In the genomic region with DNA sequence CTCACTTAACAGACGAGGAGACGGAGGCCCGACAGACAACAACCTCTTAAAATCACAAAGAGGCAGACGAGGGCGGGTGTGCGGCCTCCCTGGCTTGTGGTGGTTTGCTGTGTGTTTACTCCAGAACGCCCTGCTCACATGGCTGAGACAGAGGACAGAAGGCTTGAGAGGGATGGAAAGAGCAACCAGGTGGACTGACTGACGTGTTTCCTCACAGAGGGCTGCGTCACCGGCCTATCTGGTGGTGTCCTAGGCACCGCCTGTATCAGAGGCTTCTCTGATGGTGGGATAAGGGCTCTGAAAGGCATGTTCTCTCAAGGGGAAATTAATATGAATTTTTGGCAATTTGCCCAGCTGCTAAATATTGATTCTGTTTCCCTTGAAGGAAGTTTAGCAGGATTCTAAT, we compare ENCODE assay signal across 18 cellular contexts. TPM values are rescaled to one million over a fixed set of nuclear protein-coding genes. Genes with fewer than 3 reads are reported as not detected.
DNase-seq lines count a peak whose midpoint lies in the region; ATAC-seq and TF ChIP-seq lines count a peak whose summit lies in the region.
"Had no signal": no experiment of that assay in that cellular context is flagged by ENCODE, and none has a peak within 500 bp of the region (broad histone marks: within the 10 kb centered on the region; RNA-seq: fewer than 3 reads in every experiment).

No MANE protein-coding gene starts in this region.

- no peak overlapping the region for H3K4me3 ChIP-seq in BE2C (ENCODE audit: low read depth, low read length)
- H3K4me3 ChIP-seq: SK-N-MC had no signal

- no peaks in the 10 kb centered on the region for H3K27me3 ChIP-seq in BE2C

- TF ChIP-seq CTCF in BE2C (IDR thresholded peaks at IDR 0.05; ENCODE audit: low read depth, low read length), result no peak

- no peaks in the 10 kb centered on the region for H3K9me3 ChIP-seq in BE2C

- H3K36me3 Mint-ChIP-seq in stimulated activated memory B cell treated with anti-CD40 and anti-IgM and Interleukin-4, amounts not matched to agents 10 μg/mL and 1 μg/mL and 100 μg/mL, for 72 hours, result no peaks in the 10 kb centered on the region

- H3K27me3 Mint-ChIP-seq in stimulated activated memory B cell treated with anti-CD40 and anti-IgM and Interleukin-4, amounts not matched to agents 10 μg/mL and 1 μg/mL and 100 μg/mL, for 72 hours, result peaks cover 4% of the 10 kb centered on the region
- H3K27me3 Mint-ChIP-seq: B cell had no signal

- no peaks in the 10 kb centered on the region for H3K36me3 ChIP-seq in BE2C

- no peak overlapping the region for H3K27ac Mint-ChIP-seq in stimulated activated memory B cell treated with anti-CD40 and anti-IgM and Interleukin-4, amounts not matched to agents 10 μg/mL and 1 μg/mL and 100 μg/mL, for 72 hours
- H3K27ac Mint-ChIP-seq: activated T-helper 2 cell treated with anti-CD3 and anti-CD28 coated beads, Interferon-gamma antibody, Interleukin-2, Interleukin-4, amounts not matched to agents 10 μg/mL and 5 μg/mL and 100 μg/mL, durations not matched to agents 14 hours and 24 hours and 36 hours; B cell; HFFc6 had no signal

- no peak for ATAC-seq in GM19455 (IDR thresholded peaks at IDR 0.05; ENCODE audit: unreplicated experiment)
- ATAC-seq in stimulated activated memory B cell treated with anti-CD40 and anti-IgM and Interleukin-4, amounts not matched to agents 10 μg/mL and 1 μg/mL and 100 μg/mL, for 72 hours, result no peak

- DNase-seq in BE2C (peak; percentile 35), DMS79 treated with DMSO at 0.1 percent for 48 hours (lab: John Stamatoyannopoulos, UW) (peak; percentile 38), SHP77 treated with DMSO at 0.1 percent for 48 hours (lab: John Stamatoyannopoulos, UW) (peak; percentile 71), mucosa of gallbladder (ENCODE audit: low spot score) (peak; percentile 14), GDM1 (lab: John Stamatoyannopoulos, UW) (no peak)
- DNase-seq: central memory CD4-positive, alpha-beta T cell; effector memory CD4-positive, alpha-beta T cell; HFFc6; left cardiac atrium; MV-4-11; NCI-H446 treated with DMSO at 0.1 percent for 48 hours; nucleus accumbens; stimulated activated CD4-positive, alpha-beta T cell treated with anti-CD3 and anti-CD28 coated beads, Interleukin-2, amount 100 ng/mL, for 24 hours had no signal

- H3K9me3 Mint-ChIP-seq in stimulated activated memory B cell treated with anti-CD40 and anti-IgM and Interleukin-4, amounts not matched to agents 10 μg/mL and 1 μg/mL and 100 μg/mL, for 72 hours, result peaks cover 1% of the 10 kb centered on the region
- H3K9me3 Mint-ChIP-seq: activated T-helper 2 cell treated with anti-CD3 and anti-CD28 coated beads, Interferon-gamma antibody, Interleukin-2, Interleukin-4, amounts not matched to agents 10 μg/mL and 5 μg/mL and 100 μg/mL, durations not matched to agents 14 hours and 24 hours and 36 hours; HFFc6 had no signal

- H3K4me3 Mint-ChIP-seq in stimulated activated memory B cell treated with anti-CD40 and anti-IgM and Interleukin-4, amounts not matched to agents 10 μg/mL and 1 μg/mL and 100 μg/mL, for 72 hours, result no peak overlapping the region
- H3K4me3 Mint-ChIP-seq: B cell, HFFc6 had no signal

- no peaks in the 10 kb centered on the region; the same call in 1 of the 2 replicates for H3K4me1 ChIP-seq in BE2C

- peaks cover 3% of the 10 kb centered on the region for H3K4me1 Mint-ChIP-seq in stimulated activated memory B cell treated with anti-CD40 and anti-IgM and Interleukin-4, amounts not matched to agents 10 μg/mL and 1 μg/mL and 100 μg/mL, for 72 hours

RNA-seq across cellular contexts. Expression of gene RALBP1, which starts 47.0 kb away (rescaled TPM):
- polyA plus RNA-seq in BE2C (2012; ENCODE audit: insufficient read depth, insufficient read length, low read depth), result 31.7 TPM
- total RNA-seq in mucosa of gallbladder, result 53.1 TPM
